11 cellular contexts compared by ENCODE assay signal in the genomic region with DNA sequence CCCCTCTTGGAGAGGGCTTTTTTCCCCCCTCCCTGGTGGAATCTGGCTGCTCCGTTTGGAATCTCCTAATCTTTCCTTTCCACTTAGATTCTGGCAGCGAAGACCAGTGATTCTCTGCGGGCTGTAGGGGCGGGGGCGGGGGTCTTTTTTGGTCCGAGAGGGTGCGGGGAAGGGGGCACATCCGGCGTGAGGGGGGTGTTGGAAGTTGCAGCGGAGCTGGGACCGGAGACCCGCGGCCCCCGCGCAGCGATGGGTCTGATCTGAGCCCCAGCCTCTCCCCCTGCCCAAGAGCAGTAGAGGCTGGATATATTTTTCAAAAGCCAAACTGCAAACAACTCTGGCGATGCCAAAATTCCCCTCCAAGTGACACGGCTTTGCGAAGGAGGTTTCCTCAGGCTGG. TPM values are rescaled to one million over a fixed set of nuclear protein-coding genes. Genes with fewer than 3 reads are reported as not detected.
DNase-seq lines count a peak whose midpoint lies in the region; ATAC-seq and TF ChIP-seq lines count a peak whose summit lies in the region.
"Had no signal": no experiment of that assay in that cellular context is flagged by ENCODE, and none has a peak within 500 bp of the region (broad histone marks: within the 10 kb centered on the region; RNA-seq: fewer than 3 reads in every experiment).

No MANE protein-coding gene starts in this region.

- peaks cover 12% of the 10 kb centered on the region for H3K9me3 Mint-ChIP-seq in natural killer cell treated with Interleukin-12 subunit alpha and Interleukin-12 subunit beta and Interleukin-15 and Interleukin-18, amount 100 ng/mL, for 72 hours

- H3K36me3 Mint-ChIP-seq in natural killer cell treated with Interleukin-12 subunit alpha and Interleukin-12 subunit beta and Interleukin-15 and Interleukin-18, amount 100 ng/mL, for 72 hours, result no peaks in the 10 kb centered on the region

- H3K27me3 ChIP-seq in MG63, result peaks cover 33% of the 10 kb centered on the region
- peaks cover 24% of the 10 kb centered on the region for H3K27me3 ChIP-seq in ectodermal cell (ENCODE audit: control insufficient read depth, insufficient read depth, low read length, poor library complexity, severe bottlenecking)
- peaks cover 0 to 32% of the 10 kb centered on the region in 2 donors for H3K27me3 ChIP-seq in tibial artery

- intact Hi-C loops in tibial artery (cut with DNase I; ENCODE audit: low total_unique reads), result no loop called here

- 0 out of 2 replicates have a peak overlapping the region, but pooled peaks have one; percentile 3 for H3K4me3 ChIP-seq in MG63
- peak overlapping the region; percentile 41 for H3K4me3 ChIP-seq in ectodermal cell (ENCODE audit: insufficient read depth, low read depth, low read length)
- H3K4me3 ChIP-seq in mesodermal cell (ENCODE audit: extremely low read depth, insufficient read depth, low read length, poor library complexity, severe bottlenecking), result peak overlapping the region; percentile 46
- H3K4me3 ChIP-seq in tibial artery, result peak overlapping the region; percentile 43 to 52

- H3K36me3 ChIP-seq in MG63, result no peaks in the 10 kb centered on the region
- H3K36me3 ChIP-seq in ectodermal cell (ENCODE audit: control insufficient read depth, insufficient read depth, low read length), result no peaks in the 10 kb centered on the region
- H3K36me3 ChIP-seq in mesodermal cell (ENCODE audit: control insufficient read depth, insufficient read depth, low read length), result no peaks in the 10 kb centered on the region
- H3K36me3 ChIP-seq in tibial artery, result no peaks in the 10 kb centered on the region
- H3K36me3 ChIP-seq: pancreas, Peyer's patch had no signal

- DNase-seq in MG63 (no peak), tibial artery (no peak), globus pallidus (ENCODE audit: low spot score) (no peak)
- DNase-seq in natural killer cell treated with Interleukin-12 subunit alpha and Interleukin-12 subunit beta and Interleukin-15 and Interleukin-18, amount 100 ng/mL, for 72 hours (ENCODE audit: low spot score), result no peak
- no peak for DNase-seq in activated CD4-positive, alpha-beta T cell treated with anti-CD3 and anti-CD28 coated beads for 4 hours
- DNase-seq: activated CD4-positive, CD25-positive, alpha-beta regulatory T cell treated with anti-CD3 and anti-CD28 coated beads, Interleukin-2, amount 50 U/mL, for 72 hours; Peyer's patch had no signal

- H3K27me3 Mint-ChIP-seq in natural killer cell treated with Interleukin-12 subunit alpha and Interleukin-12 subunit beta and Interleukin-15 and Interleukin-18, amount 100 ng/mL, for 72 hours, result peaks cover 8 to 19% of the 10 kb centered on the region in 2 donors

- H3K4me1 Mint-ChIP-seq in natural killer cell treated with Interleukin-12 subunit alpha and Interleukin-12 subunit beta and Interleukin-15 and Interleukin-18, amount 100 ng/mL, for 72 hours (ENCODE audit: low read depth in 2 of 2), result no peaks in the 10 kb centered on the region

- no peak for ATAC-seq in natural killer cell treated with Interleukin-12 subunit alpha and Interleukin-12 subunit beta and Interleukin-15 and Interleukin-18, amount 100 ng/mL, for 72 hours

- H3K4me1 ChIP-seq in ectodermal cell (ENCODE audit: control insufficient read depth, insufficient read depth, low read length), result peaks cover 4% of the 10 kb centered on the region
- no peaks in the 10 kb centered on the region for H3K4me1 ChIP-seq in mesodermal cell (ENCODE audit: control insufficient read depth, insufficient read depth, low read length, poor library complexity, severe bottlenecking)
- peaks cover 0 to 27% (median 24%) of the 10 kb centered on the region in 4 donors for H3K4me1 ChIP-seq in tibial artery

- no peak overlapping the region for H3K27ac ChIP-seq in ectodermal cell (ENCODE audit: insufficient read depth, low read depth, low read length, poor library complexity, severe bottlenecking)
- H3K27ac ChIP-seq in mesodermal cell (ENCODE audit: low read depth, low read length, severe bottlenecking), result no peak overlapping the region
- no peak overlapping the region for H3K27ac ChIP-seq in tibial artery
- H3K27ac ChIP-seq: pancreas, Peyer's patch had no signal

- 0 to 1% methylated on average over 17 to 19 of the region's 19 CpGs for WGBS in ectodermal cell, 2 experiments
- 0 to 4% methylated on average over 3 to 4 of the region's 19 CpGs for WGBS in mesodermal cell (ENCODE audit: insufficient coverage in 2 of 2), 2 experiments

- H3K4me3 Mint-ChIP-seq in natural killer cell treated with Interleukin-12 subunit alpha and Interleukin-12 subunit beta and Interleukin-15 and Interleukin-18, amount 100 ng/mL, for 72 hours, result no peak overlapping the region

- H3K9me3 ChIP-seq in MG63 (no peaks in the 10 kb centered on the region), ectodermal cell (ENCODE audit: control insufficient read depth, low read length) (no peaks in the 10 kb centered on the region), mesodermal cell (ENCODE audit: control insufficient read depth, low read length) (no peaks in the 10 kb centered on the region), tibial artery (no peaks in the 10 kb centered on the region)
- H3K9me3 ChIP-seq: pancreas, Peyer's patch had no signal

- TF ChIP-seq CTCF in tibial artery (IDR thresholded peaks at IDR 0.05), result no peak

- H3K27ac Mint-ChIP-seq in natural killer cell treated with Interleukin-12 subunit alpha and Interleukin-12 subunit beta and Interleukin-15 and Interleukin-18, amount 100 ng/mL, for 72 hours, result no peak overlapping the region

RNA-seq across cellular contexts. Expression of gene GRID2, which starts 0.3 kb away (rescaled TPM):
- not detected in 2 replicates for total RNA-seq in MG63 (2014; rRNA removed; shearing (Covaris generic); ENCODE audit: low replicate concordance)
- polyA plus RNA-seq in ectodermal cell (2013, experiment 1 of 4), result 1.00 TPM
- 1.00 TPM for polyA plus RNA-seq in ectodermal cell (2013, experiment 2 of 4)
- 1.1 TPM for polyA plus RNA-seq in ectodermal cell (2013, experiment 3 of 4)
- polyA plus RNA-seq in ectodermal cell (2013, experiment 4 of 4), result 2.1 TPM
- 0.41 TPM for polyA plus RNA-seq in mesodermal cell (2013, experiment 1 of 2)
- polyA plus RNA-seq in mesodermal cell (2013, experiment 2 of 2), result 0.71 TPM
- total RNA-seq in natural killer cell treated with Interleukin-12 subunit alpha and Interleukin-12 subunit beta and Interleukin-15 and Interleukin-18, amount 100 ng/mL, for 72 hours, result not detected
- polyA plus RNA-seq: adipose tissue, pancreas had no signal
